Comparison of ENCODE assay signal across 24 cellular contexts in genomic region chr10:118922226-118922625, GRCh38.
DNase-seq lines count a peak whose midpoint lies in the region; ATAC-seq, FAIRE-seq and TF ChIP-seq lines count a peak whose summit lies in the region.
"Had no signal": no experiment of that assay in that cellular context is flagged by ENCODE, and none has a peak within 500 bp of the region (broad histone marks: within the 10 kb centered on the region; RNA-seq: fewer than 3 reads in every experiment).

No MANE protein-coding gene starts in this region.

- no peak overlapping the region for H3K9ac ChIP-seq in endothelial cell of umbilical vein (replicated peaks; ENCODE audit: extremely low read depth, insufficient read depth, low read length)
- H3K9ac ChIP-seq: KMS-11 had no signal

- no peaks in the 10 kb centered on the region for H3K36me3 ChIP-seq in endothelial cell of umbilical vein (ENCODE audit: control insufficient read depth in 2 of 2, extremely low read depth in 1 of 2, insufficient read depth in 2 of 2, low read length in 2 of 2)
- H3K36me3 ChIP-seq: esophagus squamous epithelium, left lung had no signal

- dilution Hi-C loops in endothelial cell of umbilical vein (cut with MboI; ENCODE audit: extremely low pct_ligation_motif_present, low sequenced_read_pairs): no loop called here

- peaks cover 4% of the 10 kb centered on the region for H3K27me3 Mint-ChIP-seq in osteocyte (ENCODE audit: unreplicated experiment)
- peaks cover 2 to 13% (median 10%) of the 10 kb centered on the region in 3 donors for H3K27me3 Mint-ChIP-seq in immature natural killer cell (ENCODE audit: low read depth in 3 of 3)
- H3K27me3 Mint-ChIP-seq in naive thymus-derived CD8-positive, alpha-beta T cell: peaks cover 10 to 52% (median 23%) of the 10 kb centered on the region in 5 donors

- H3K79me2 ChIP-seq in endothelial cell of umbilical vein (ENCODE audit: control insufficient read depth, insufficient read depth, low read length): no peaks in the 10 kb centered on the region

- BruUV-seq in endothelial cell of umbilical vein (replicated peaks; lab: Mats Ljungman, UMichigan): no TSS peak

- no peak for ATAC-seq in naive thymus-derived CD8-positive, alpha-beta T cell
- ATAC-seq in HG02870 (IDR thresholded peaks at IDR 0.05; ENCODE audit: unreplicated experiment): no peak
- ATAC-seq: left lung had no signal

- H3K4me1 Mint-ChIP-seq in osteocyte (ENCODE audit: unreplicated experiment): no peaks in the 10 kb centered on the region
- no peaks in the 10 kb centered on the region for H3K4me1 Mint-ChIP-seq in immature natural killer cell
- H3K4me1 Mint-ChIP-seq in naive thymus-derived CD8-positive, alpha-beta T cell: no peaks in the 10 kb centered on the region
- H3K4me1 Mint-ChIP-seq: activated naive CD4-positive, alpha-beta T cell treated with anti-CD3 and anti-CD28 coated beads, Interleukin-2, amount 10 ng/mL, durations not matched to agents 7 days and 5 days; CD14-positive monocyte had no signal

- no peak for TF ChIP-seq POLR2A in endothelial cell of umbilical vein (IDR thresholded peaks at IDR 0.05; ENCODE audit: low read depth, low read length)

- FAIRE-seq in endothelial cell of umbilical vein (lab: Jason Lieb, UNC): peak; percentile 8

- no peak for TF ChIP-seq CTCF in AG10803 (conservative IDR thresholded peaks at IDR 0.05; ENCODE audit: low read length)
- TF ChIP-seq CTCF in endothelial cell of umbilical vein (IDR thresholded peaks at IDR 0.05; ENCODE audit: extremely low read depth in 1 of 2, insufficient read depth in 1 of 2, low read depth in 1 of 2, low read length in 2 of 2): no peak
- no peak for TF ChIP-seq CTCF in osteocyte (IDR thresholded peaks at IDR 0.05)

- H2AFZ ChIP-seq in endothelial cell of umbilical vein (ENCODE audit: low read depth, low read length): no peak overlapping the region

- H3K4me3 ChIP-seq in AG10803 (ENCODE audit: low read length) (no peak overlapping the region), endothelial cell of umbilical vein (replicated peaks in 1 of 3; ENCODE audit: insufficient read depth in 1 of 3, low read depth in 1 of 3, low read length in 3 of 3) (no peak overlapping the region)
- H3K4me3 ChIP-seq: esophagus squamous epithelium, left lung had no signal

- H3K9me3 Mint-ChIP-seq in osteocyte (ENCODE audit: unreplicated experiment) (no peaks in the 10 kb centered on the region), immature natural killer cell (peaks cover 0 to 5% (median under 1%) of the 10 kb centered on the region in 6 donors)
- no peaks in the 10 kb centered on the region for H3K9me3 Mint-ChIP-seq in naive thymus-derived CD8-positive, alpha-beta T cell
- H3K9me3 Mint-ChIP-seq: activated naive CD4-positive, alpha-beta T cell treated with anti-CD3 and anti-CD28 coated beads, Interleukin-2, amount 10 ng/mL, durations not matched to agents 7 days and 5 days had no signal

- CTCF ChIA-PET in endothelial cell of umbilical vein (lab: Charles Lee): no interaction called here

- no peaks in the 10 kb centered on the region for H4K20me1 ChIP-seq in endothelial cell of umbilical vein (replicated peaks; ENCODE audit: control insufficient read depth, extremely low read depth, insufficient read depth, low read length)

- intact Hi-C loops in endothelial cell of umbilical vein (cut with micrococcal nuclease): no loop called here

- H3K36me3 Mint-ChIP-seq in osteocyte (ENCODE audit: unreplicated experiment) (no peaks in the 10 kb centered on the region), immature natural killer cell (no peaks in the 10 kb centered on the region)
- no peaks in the 10 kb centered on the region for H3K36me3 Mint-ChIP-seq in naive thymus-derived CD8-positive, alpha-beta T cell
- H3K36me3 Mint-ChIP-seq: activated naive CD4-positive, alpha-beta T cell treated with anti-CD3 and anti-CD28 coated beads, Interleukin-2, amount 10 ng/mL, durations not matched to agents 7 days and 5 days; CD14-positive monocyte had no signal

- H3K4me2 ChIP-seq in endothelial cell of umbilical vein (ENCODE audit: insufficient read depth, low read length): no peak overlapping the region
- H3K4me2 ChIP-seq: KMS-11 had no signal

- H3K9me3 ChIP-seq in endothelial cell of umbilical vein (replicated peaks; ENCODE audit: control insufficient read depth, insufficient read depth, low read length): no peaks in the 10 kb centered on the region
- H3K9me3 ChIP-seq: esophagus squamous epithelium, left lung had no signal

- H3K27ac ChIP-seq in endothelial cell of umbilical vein (ENCODE audit: insufficient read depth, low read depth, low read length): no peak overlapping the region
- H3K27ac ChIP-seq: esophagus squamous epithelium, KMS-11, left lung had no signal

- no peak overlapping the region for H3K4me3 Mint-ChIP-seq in osteocyte (ENCODE audit: unreplicated experiment)
- no peak overlapping the region for H3K4me3 Mint-ChIP-seq in immature natural killer cell
- H3K4me3 Mint-ChIP-seq in naive thymus-derived CD8-positive, alpha-beta T cell: no peak overlapping the region
- H3K4me3 Mint-ChIP-seq: activated naive CD4-positive, alpha-beta T cell treated with anti-CD3 and anti-CD28 coated beads, Interleukin-2, amount 10 ng/mL, durations not matched to agents 7 days and 5 days; CD14-positive monocyte had no signal

- peaks cover 21 to 23% of the 10 kb centered on the region in 2 experiments for H3K27me3 ChIP-seq in endothelial cell of umbilical vein (ENCODE audit: control insufficient read depth in 2 of 2, insufficient read depth in 2 of 2, low read length in 2 of 2)
- H3K27me3 ChIP-seq: left lung had no signal

- peak; percentile 12 for DNase-seq in AG10803 (ENCODE audit: low read depth)
- DNase-seq in M059J (ENCODE audit: low read depth): peak; percentile 76
- no peak for DNase-seq in endothelial cell of umbilical vein (ENCODE audit: low read depth, low spot score)
- peak; percentile 32 for DNase-seq in osteocyte (ENCODE audit: extremely low spot score, unreplicated experiment)
- no peak for DNase-seq in immature natural killer cell
- DNase-seq in naive thymus-derived CD8-positive, alpha-beta T cell: no peak
- DNase-seq in activated T-cell treated with anti-CD3 and anti-CD28 coated beads for 4 hours: no peak
- DNase-seq: ACHN; activated CD4-positive, CD25-positive, alpha-beta regulatory T cell treated with anti-CD3 and anti-CD28 coated beads, Interleukin-2, amount 50 U/mL, for 72 hours; activated CD8-positive, alpha-beta memory T cell treated with anti-CD3 and anti-CD28 coated beads for 24 hours; activated naive CD4-positive, alpha-beta T cell treated with anti-CD3 and anti-CD28 coated beads, Interleukin-2, amount 10 ng/mL, durations not matched to agents 7 days and 5 days; activated T-cell treated with anti-CD3 and anti-CD28 coated beads, Interleukin-2, amount 50 U/mL, for 48 hours; effector CD4-positive, alpha-beta T cell; esophagus squamous epithelium; GDM1; left lung; NCI-H1105; NCI-H2029 treated with DMSO at 0.1 percent for 48 hours; NCI-H510A; SHP77; stimulated activated CD4-positive, alpha-beta T cell treated with anti-CD3 and anti-CD28 coated beads, Interleukin-15, amount 100 ng/mL, for 24 hours had no signal

- H3K27ac Mint-ChIP-seq in osteocyte (ENCODE audit: unreplicated experiment): no peak overlapping the region
- no peak overlapping the region for H3K27ac Mint-ChIP-seq in immature natural killer cell
- no peak overlapping the region for H3K27ac Mint-ChIP-seq in naive thymus-derived CD8-positive, alpha-beta T cell
- H3K27ac Mint-ChIP-seq: activated naive CD4-positive, alpha-beta T cell treated with anti-CD3 and anti-CD28 coated beads, Interleukin-2, amount 10 ng/mL, durations not matched to agents 7 days and 5 days; CD14-positive monocyte had no signal

- POLR2A ChIA-PET in endothelial cell of umbilical vein (lab: Charles Lee): no interaction called here
- POLR2A ChIA-PET in naive thymus-derived CD8-positive, alpha-beta T cell (lab: Charles Lee): no interaction called here

- peaks cover 4% of the 10 kb centered on the region for H3K4me1 ChIP-seq in endothelial cell of umbilical vein (ENCODE audit: control insufficient read depth, extremely low read depth, insufficient read depth, low read length)
- H3K4me1 ChIP-seq: esophagus squamous epithelium, left lung had no signal

- H3K9me1 ChIP-seq in endothelial cell of umbilical vein (replicated peaks; ENCODE audit: control insufficient read depth, extremely low read depth, insufficient read depth, low read length): no peaks in the 10 kb centered on the region

TF ChIP-seq in endothelial cell of umbilical vein, 7 proteins besides CTCF, POLR2A, EP300 and RAD21:
- TF ChIP-seq MYC (IDR thresholded peaks at IDR 0.05; ENCODE audit: low read depth, low read length) (no peak), MAX (IDR thresholded peaks at IDR 0.05; ENCODE audit: insufficient read depth, insufficient read length) (no peak), JUN (IDR thresholded peaks at IDR 0.05; ENCODE audit: borderline replicate concordance, insufficient read depth, insufficient read length, low read depth) (no peak), GATA2 (IDR thresholded peaks at IDR 0.05; ENCODE audit: insufficient read depth, insufficient read length, low read depth, low read length) (no peak), FOS (IDR thresholded peaks at IDR 0.05; ENCODE audit: borderline replicate concordance, insufficient read depth, low read length) (no peak), POLR2AphosphoS5 (IDR thresholded peaks at IDR 0.05; ENCODE audit: insufficient read depth, low read depth, low read length) (no peak), EZH2 (IDR thresholded peaks at IDR 0.05; ENCODE audit: borderline replicate concordance, low read depth, low read length, severe bottlenecking) (no peak)

Comparison
In these comparisons a context has a peak if more than half of its experiments do, and no peak if none do; other contexts are left out.
1. DNase-seq: peak in AG10803 (single experiment), M059J (single experiment) and osteocyte (single experiment); none in endothelial cell of umbilical vein (single experiment), immature natural killer cell (0 of 3), naive thymus-derived CD8-positive, alpha-beta T cell (0 of 10) and activated T-cell treated with anti-CD3 and anti-CD28 coated beads for 4 hours (single experiment).